ENCODE assay signal across 1 cellular context in genomic region chr3:195559723-195560409, GRCh38.
TF ChIP-seq lines count a peak whose summit lies in the region.

No MANE protein-coding gene starts in this region.

TF ChIP-seq in K562, 482 proteins besides CTCF, POLR2A, EP300 and RAD21:
- TF ChIP-seq PHF20 (IDR thresholded peaks at IDR 0.05; ENCODE audit: partially characterized antibody) (no peak), IFI16 (CRISPR knock-in tag; IDR thresholded peaks at IDR 0.05) (no peak), MLX (CRISPR knock-in tag; conservative IDR thresholded peaks at IDR 0.05) (no peak), TGIF2 (CRISPR knock-in tag; IDR thresholded peaks at IDR 0.05) (no peak), THAP7 (CRISPR knock-in tag; IDR thresholded peaks at IDR 0.05) (no peak), ZNF143 (CRISPR knock-in tag; IDR thresholded peaks at IDR 0.05) (no peak), MXD1 (CRISPR knock-in tag; IDR thresholded peaks at IDR 0.05; ENCODE audit: borderline replicate concordance, poor library complexity, severe bottlenecking) (no peak), ATF3 (IDR thresholded peaks at IDR 0.05) (0 out of 2 replicates have a peak, but pooled peaks have one; percentile 9), ATF3 (CRISPR knock-in tag; conservative IDR thresholded peaks at IDR 0.05) (no peak), PCBP1 (IDR thresholded peaks at IDR 0.05; ENCODE audit: low read depth, low read length, poor library complexity, severe bottlenecking) (no peak)
